In genomic region chr20:8438748-8439147, GRCh38 we compare ENCODE assay signal across 18 cellular contexts.
"Had no signal": no experiment of that assay in that cellular context is flagged by ENCODE, and none has a peak within 500 bp of the region (broad histone marks: within the 10 kb centered on the region; RNA-seq: fewer than 3 reads in every experiment).

No MANE protein-coding gene starts in this region.

- H3K36me3 ChIP-seq: esophagus squamous epithelium, gastroesophageal sphincter, left ventricle myocardium inferior, lower lobe of right lung, neural progenitor cell, ovary had no signal

- H3K9ac ChIP-seq: neural progenitor cell had no signal

- H3K4me3 ChIP-seq: esophagus squamous epithelium, gastroesophageal sphincter, left ventricle myocardium inferior, lower lobe of right lung, neural progenitor cell, ovary, skin epidermis, testis had no signal

- H3K4me1 ChIP-seq: esophagus squamous epithelium, left ventricle myocardium inferior, lower lobe of right lung, neural progenitor cell, testis had no signal

- H3K9me3 ChIP-seq: esophagus squamous epithelium, gastroesophageal sphincter, left ventricle myocardium inferior, lower lobe of right lung, ovary, testis had no signal

- DNase-seq: effector memory CD8-positive, alpha-beta T cell; esophagus squamous epithelium; foreskin fibroblast; glutamatergic neuron; immature natural killer cell; left ventricle myocardium inferior; lower lobe of right lung; natural killer cell; nucleus accumbens; ovary; stimulated activated CD4-positive, alpha-beta T cell treated with anti-CD3 and anti-CD28 coated beads, Interleukin-2, amount 100 ng/mL, for 24 hours; stimulated activated CD4-positive, alpha-beta T cell treated with anti-CD3 and anti-CD28 coated beads, Interleukin-4, amount 100 ng/mL, for 4 hours; stimulated activated naive B cell treated with anti-CD40 and anti-IgM and Interleukin-4, amounts not matched to agents 10 μg/mL and 1 μg/mL and 100 μg/mL, for 72 hours; stimulated activated naive CD8-positive, alpha-beta T cell treated with anti-CD3 and anti-CD28 coated beads, Interleukin-15, amount 100 ng/mL, for 72 hours; testis had no signal

- H3K27ac ChIP-seq: esophagus squamous epithelium, left ventricle myocardium inferior, lower lobe of right lung, neural progenitor cell, ovary, skin epidermis, testis had no signal

- H3K27me3 ChIP-seq: esophagus squamous epithelium, gastroesophageal sphincter, neural progenitor cell, ovary, testis had no signal
